11 cellular contexts compared by ENCODE assay signal in the genomic region with DNA sequence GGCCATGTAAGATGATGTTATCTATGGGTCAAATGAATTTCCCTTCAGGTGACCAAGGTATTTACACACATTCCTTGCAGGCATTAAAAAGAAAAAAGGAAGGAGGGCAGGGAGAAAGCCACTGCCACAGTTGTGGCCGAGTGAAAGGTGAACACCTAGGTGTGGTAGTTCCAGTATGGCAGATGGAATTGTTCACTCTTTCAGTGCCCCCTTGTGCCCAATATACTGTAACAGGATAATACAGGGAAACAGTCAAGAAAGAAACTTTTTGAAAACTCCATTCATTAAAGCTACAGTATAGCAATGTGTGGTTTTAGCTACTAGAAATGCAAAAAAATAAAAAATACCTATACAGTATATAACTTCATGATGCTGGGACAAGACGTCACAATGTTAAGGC. TPM values are rescaled to one million over a fixed set of nuclear protein-coding genes. Genes with fewer than 3 reads are reported as not detected.
A peak's percentile ranks its signal among the peaks of the same experiment; 100 is the strongest.
DNase-seq lines count a peak whose midpoint lies in the region; ATAC-seq and TF ChIP-seq lines count a peak whose summit lies in the region.
"Had no signal": no experiment of that assay in that cellular context is flagged by ENCODE, and none has a peak within 500 bp of the region (broad histone marks: within the 10 kb centered on the region; RNA-seq: fewer than 3 reads in every experiment).

No MANE protein-coding gene starts in this region.

- H3K4me1 ChIP-seq in suprapubic skin = no peaks in the 10 kb centered on the region
- H3K4me1 ChIP-seq: SJCRH30 had no signal

- TF ChIP-seq POLR2A in suprapubic skin (IDR thresholded peaks at IDR 0.05) = no peak

- H3K27me3 ChIP-seq in brain microvascular endothelial cell (replicated peaks) (no peaks in the 10 kb centered on the region), suprapubic skin (peaks cover 3% of the 10 kb centered on the region)
- H3K27me3 ChIP-seq: SJCRH30 had no signal

- intact Hi-C loops in Calu3 (cut with micrococcal nuclease; ENCODE audit: unreplicated experiment) = loop anchor here (1.0 to 5.0 kb wide), 4 partner anchors 183 to 642 kb away; no protein-coding TSS in a partner anchor

- WGBS in suprapubic skin = 35% methylated on average over 2 of the region's 2 CpGs

- ATAC-seq in GM19395 (IDR thresholded peaks at IDR 0.05; ENCODE audit: unreplicated experiment) = no peak
- ATAC-seq in GM18861 (IDR thresholded peaks at IDR 0.05; ENCODE audit: unreplicated experiment) = no peak
- ATAC-seq in HG03457 (IDR thresholded peaks at IDR 0.05; ENCODE audit: unreplicated experiment) = no peak

- H3K4me3 ChIP-seq in brain microvascular endothelial cell (ENCODE audit: low read depth, low read length) (no peak overlapping the region), suprapubic skin (no peak overlapping the region)
- H3K4me3 ChIP-seq: SJCRH30 had no signal

- no peaks in the 10 kb centered on the region for H3K9me3 Mint-ChIP-seq in Calu3 (ENCODE audit: low read depth, unreplicated experiment)

- H3K27ac Mint-ChIP-seq in Calu3 (ENCODE audit: unreplicated experiment) = no peak overlapping the region

- TF ChIP-seq EP300 in suprapubic skin (IDR thresholded peaks at IDR 0.05) = no peak

- peak; percentile 32 for DNase-seq in Calu3
- peak; percentile 58 for DNase-seq in HuH-7 (ENCODE audit: low spot score)
- DNase-seq in brain microvascular endothelial cell = no peak
- DNase-seq in left kidney (ENCODE audit: low read depth, low spot score) = peak; percentile 39
- DNase-seq in suprapubic skin (ENCODE audit: low spot score in 2 of 2) = no peak
- DNase-seq: activated naive CD4-positive, alpha-beta T cell treated with anti-CD3 and anti-CD28 coated beads, Interleukin-2, amount 50 U/mL, for 16 hours; islet precursor cell; SJCRH30 had no signal

- TF ChIP-seq CTCF in Calu3 (IDR thresholded peaks at IDR 0.05; ENCODE audit: unreplicated experiment) (no peak), brain microvascular endothelial cell (IDR thresholded peaks at IDR 0.05; ENCODE audit: low read depth, low read length, missing control alignments) (peak; percentile 14), suprapubic skin (IDR thresholded peaks at IDR 0.05) (no peak)

- H3K36me3 ChIP-seq in brain microvascular endothelial cell (replicated peaks) = no peaks in the 10 kb centered on the region
- H3K36me3 ChIP-seq in suprapubic skin = no peaks in the 10 kb centered on the region
- H3K36me3 ChIP-seq: SJCRH30 had no signal

- BruUV-seq in Calu3 (replicated peaks; lab: Mats Ljungman, UMichigan) = no TSS peak

- no peak overlapping the region for H3K4me3 Mint-ChIP-seq in Calu3 (ENCODE audit: low read depth, unreplicated experiment)

- no peaks in the 10 kb centered on the region for H3K9me3 ChIP-seq in suprapubic skin
- H3K9me3 ChIP-seq: SJCRH30 had no signal

- in situ Hi-C loops in brain microvascular endothelial cell (cut with HindIII; ENCODE audit: low pct_ligation_motif_present, low sequenced_read_pairs) = no loop called here

- no peaks in the 10 kb centered on the region for H3K36me3 Mint-ChIP-seq in Calu3 (ENCODE audit: insufficient read depth, unreplicated experiment)

- CTCF ChIA-PET in Calu3 (lab: Charles Lee) = interaction anchor here (0.7 to 1.0 kb wide), 4 partner anchors 8 to 236 kb away, joined by 3 to 8 read pairs (median 6); no protein-coding TSS in a partner anchor

- H3K27ac ChIP-seq in brain microvascular endothelial cell (no peak overlapping the region), suprapubic skin (no peak overlapping the region)
- H3K27ac ChIP-seq: SJCRH30 had no signal

- H3K27me3 Mint-ChIP-seq in Calu3 (ENCODE audit: unreplicated experiment) = no peaks in the 10 kb centered on the region

- peaks cover 6% of the 10 kb centered on the region for H3K4me1 Mint-ChIP-seq in Calu3 (ENCODE audit: low read depth, unreplicated experiment)

RNA-seq across cellular contexts. Expression of a gene that starts 52.1 kb away (rescaled TPM):
- 4.5 and 5.6 TPM in 2 replicates for total RNA-seq in Calu3 (2022)
- 10 to 100 TPM; 24.1 to 40.4 (median 29.4) TPM for total RNA-seq in suprapubic skin
- total RNA-seq: SJCRH30 had no signal

Comparison
In these comparisons a context has a peak if more than half of its experiments do, and no peak if none do; other contexts are left out.
1. DNase-seq: peak in Calu3 (single experiment), HuH-7 (single experiment) and left kidney (single experiment); none in brain microvascular endothelial cell (single experiment) and suprapubic skin (0 of 2).